In the genomic region with DNA sequence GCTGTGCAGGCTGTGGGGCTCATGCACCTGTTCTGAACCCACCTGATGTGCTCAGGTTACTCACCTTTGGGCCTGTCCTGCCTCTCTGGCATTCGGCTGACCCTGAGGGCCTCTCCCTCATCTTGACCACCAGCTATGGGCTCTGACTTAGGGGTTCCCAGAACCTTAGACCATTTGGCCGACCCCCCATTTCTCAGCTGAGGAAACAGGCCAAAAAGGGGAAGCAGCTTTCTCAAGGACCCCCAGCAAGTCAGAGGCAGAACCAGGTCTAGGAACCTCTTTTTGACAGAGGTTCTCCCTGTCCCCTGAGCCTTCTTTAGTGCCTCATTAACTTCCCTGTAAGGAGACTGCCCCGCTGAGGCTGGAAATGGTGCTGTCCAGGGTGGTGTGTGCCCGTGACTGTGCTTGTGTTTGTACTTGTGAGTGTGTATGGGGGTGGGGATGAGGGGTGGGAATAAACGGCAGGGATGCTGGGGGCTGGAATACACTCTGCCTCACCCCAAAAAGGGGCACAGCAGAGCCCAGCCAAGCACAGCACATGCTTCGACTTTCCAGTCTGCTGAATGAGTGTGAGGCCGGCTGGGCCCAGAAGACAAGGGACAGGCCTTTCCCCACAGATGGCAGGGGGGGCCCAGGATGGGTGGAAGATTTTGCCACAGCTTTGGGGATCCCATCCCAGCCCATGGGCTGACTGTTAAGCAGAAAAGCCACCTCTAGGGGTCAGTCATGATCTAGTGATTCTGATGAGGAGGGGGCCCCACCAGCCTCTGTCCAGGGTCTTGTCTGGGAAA, we compare ENCODE assay signal across 2 cellular contexts. TPM values are rescaled to one million over a fixed set of nuclear protein-coding genes. Genes with fewer than 3 reads are reported as not detected.
"Had no signal": no experiment of that assay in that cellular context is flagged by ENCODE, and none has a peak within 500 bp of the region (broad histone marks: within the 10 kb centered on the region; RNA-seq: fewer than 3 reads in every experiment).

No MANE protein-coding gene starts in this region.

RNA-seq across cellular contexts. Expression of gene GOLGA8Q, which starts 28.2 kb away (rescaled TPM):
- total RNA-seq: ascending aorta, glomerular endothelial cell had no signal
